In genomic region chr10:97842658-97843295, GRCh38 we compare ENCODE assay signal across 16 cellular contexts. TPM values are rescaled to one million over a fixed set of nuclear protein-coding genes. Genes with fewer than 3 reads are reported as not detected.
DNase-seq lines count a peak whose midpoint lies in the region; ATAC-seq and TF ChIP-seq lines count a peak whose summit lies in the region.
"Had no signal": no experiment of that assay in that cellular context is flagged by ENCODE, and none has a peak within 500 bp of the region (broad histone marks: within the 10 kb centered on the region; RNA-seq: fewer than 3 reads in every experiment).

No MANE protein-coding gene starts in this region.

- H3K36me3 Mint-ChIP-seq in MCF 10A (ENCODE audit: insufficient read depth, unreplicated experiment), result no peaks in the 10 kb centered on the region
- H3K36me3 Mint-ChIP-seq: neural progenitor cell had no signal

- H3K27me3 ChIP-seq in mammary epithelial cell (ENCODE audit: insufficient read depth, low read length) (no peaks in the 10 kb centered on the region), upper lobe of right lung (no peaks in the 10 kb centered on the region)

- H2AFZ ChIP-seq in mammary epithelial cell (ENCODE audit: low read depth, low read length), result no peak overlapping the region
- H2AFZ ChIP-seq: neural progenitor cell had no signal

- H3K27ac ChIP-seq in mammary epithelial cell (ENCODE audit: insufficient read depth, low read depth, low read length) (no peak overlapping the region), upper lobe of right lung (no peak overlapping the region)
- H3K27ac ChIP-seq: neural progenitor cell had no signal

- intact Hi-C loops in mammary epithelial cell (cut with micrococcal nuclease), result no loop called here
- intact Hi-C loops in MCF 10A (cut with micrococcal nuclease), result no loop called here
- intact Hi-C loops in upper lobe of right lung (cut with DNase I), result no loop called here

- no peaks in the 10 kb centered on the region for H3K27me3 Mint-ChIP-seq in MCF 10A (ENCODE audit: insufficient read depth, unreplicated experiment)
- H3K27me3 Mint-ChIP-seq: activated naive CD8-positive, alpha-beta T cell had no signal

- DNase-seq in mammary epithelial cell, result no peak
- no peak for DNase-seq in MCF 10A (ENCODE audit: unreplicated experiment)
- DNase-seq in NCI-H2029 treated with DMSO at 0.1 percent for 48 hours (lab: John Stamatoyannopoulos, UW), result peak; percentile 8
- DNase-seq in astrocyte of the hippocampus (ENCODE audit: low read depth, low spot score), result peak; percentile 19
- no peak for DNase-seq in upper lobe of right lung
- DNase-seq: activated CD4-positive, alpha-beta memory T cell treated with anti-CD3 and anti-CD28 coated beads, Interleukin-2, amount 10 ng/mL, durations not matched to agents 7 days and 5 days; activated T-cell treated with anti-CD3 and anti-CD28 coated beads, Interleukin-2, amount 50 U/mL, for 48 hours; midbrain; NCI-H1048 had no signal

- peaks cover 16% of the 10 kb centered on the region for H3K4me1 Mint-ChIP-seq in MCF 10A (ENCODE audit: insufficient read depth, unreplicated experiment)
- H3K4me1 Mint-ChIP-seq: neural progenitor cell had no signal

- no peak overlapping the region for H3K4me3 Mint-ChIP-seq in MCF 10A (ENCODE audit: unreplicated experiment)
- H3K4me3 Mint-ChIP-seq: activated CD4-positive, alpha-beta memory T cell treated with anti-CD3 and anti-CD28 coated beads, Interleukin-2, amount 10 ng/mL, durations not matched to agents 7 days and 5 days; activated naive CD8-positive, alpha-beta T cell; neural progenitor cell had no signal

- BruUV-seq in mammary epithelial cell (replicated peaks; lab: Mats Ljungman, UMichigan) (no TSS peak), MCF 10A (replicated peaks; lab: Mats Ljungman, UMichigan) (no TSS peak)

- WGBS in mammary epithelial cell (ENCODE audit: low coverage, missing lambda C conversion rate), result 0% methylated on average over 7 of the region's 7 CpGs

- H3K4me1 ChIP-seq in mammary epithelial cell (ENCODE audit: insufficient read depth, low read length) (peaks cover 19% of the 10 kb centered on the region), upper lobe of right lung (peaks cover 4% of the 10 kb centered on the region)
- H3K4me1 ChIP-seq: neural progenitor cell had no signal

- CTCF ChIA-PET in mammary epithelial cell (lab: Charles Lee; ENCODE audit: low non-redundant PET), result no interaction called here
- CTCF ChIA-PET in MCF 10A (lab: Yijun Ruan, JAX), result interaction anchor here (0.6 to 1.8 kb wide), 5 partner anchors 27 to 112 kb away, joined by 3 to 7 read pairs (median 4); no protein-coding TSS in a partner anchor

- dilution Hi-C loops in mammary epithelial cell (cut with HindIII; ENCODE audit: low sequenced_read_pairs), result no loop called here

- H3K9me3 Mint-ChIP-seq in MCF 10A (ENCODE audit: unreplicated experiment), result no peaks in the 10 kb centered on the region
- H3K9me3 Mint-ChIP-seq: activated CD4-positive, alpha-beta memory T cell treated with anti-CD3 and anti-CD28 coated beads, Interleukin-2, amount 10 ng/mL, durations not matched to agents 7 days and 5 days had no signal

- no peak overlapping the region for H3K9ac ChIP-seq in mammary epithelial cell (ENCODE audit: insufficient read depth, low read length)
- H3K9ac ChIP-seq: neural progenitor cell had no signal

- in situ Hi-C loops in mammary epithelial cell (cut with MboI; ENCODE audit: low sequenced_read_pairs in 2 of 2), result no loop called here

- TF ChIP-seq CTCF in mammary epithelial cell (conservative IDR thresholded peaks at IDR 0.05 in 1 of 2, IDR thresholded peaks at IDR 0.05 in 1 of 2; ENCODE audit: extremely low read depth in 1 of 2, insufficient read depth in 1 of 2, low read depth in 1 of 2, low read length in 2 of 2) (no peak), MCF 10A (IDR thresholded peaks at IDR 0.05; ENCODE audit: unreplicated experiment) (no peak), upper lobe of right lung (IDR thresholded peaks at IDR 0.05) (no peak)

- H3K36me3 ChIP-seq in mammary epithelial cell (ENCODE audit: insufficient read depth, low read length) (no peaks in the 10 kb centered on the region), upper lobe of right lung (no peaks in the 10 kb centered on the region)
- H3K36me3 ChIP-seq: neural progenitor cell had no signal

- H3K27ac Mint-ChIP-seq in MCF 10A (ENCODE audit: low read depth, unreplicated experiment), result no peak overlapping the region
- H3K27ac Mint-ChIP-seq: activated CD4-positive, alpha-beta memory T cell treated with anti-CD3 and anti-CD28 coated beads, Interleukin-2, amount 10 ng/mL, durations not matched to agents 7 days and 5 days; activated naive CD8-positive, alpha-beta T cell; neural progenitor cell had no signal

- ATAC-seq in upper lobe of right lung (peak; percentile 60), GM18858 (IDR thresholded peaks at IDR 0.05; ENCODE audit: unreplicated experiment) (no peak), HG03520 (IDR thresholded peaks at IDR 0.05; ENCODE audit: unreplicated experiment) (no peak), GM21381 (IDR thresholded peaks at IDR 0.05; ENCODE audit: unreplicated experiment) (no peak)
- ATAC-seq: HepG2 had no signal

- H3K4me2 ChIP-seq in mammary epithelial cell (ENCODE audit: insufficient read depth, low read depth, low read length), result peak overlapping the region; percentile 14
- H3K4me2 ChIP-seq: neural progenitor cell had no signal

- H3K79me2 ChIP-seq in mammary epithelial cell (ENCODE audit: insufficient read depth, low read length), result no peaks in the 10 kb centered on the region

- H4K20me1 ChIP-seq in mammary epithelial cell (ENCODE audit: insufficient read depth, low read length), result no peaks in the 10 kb centered on the region

- POLR2A ChIA-PET in MCF 10A (lab: Yijun Ruan, JAX), result interaction anchor here (0.7 kb wide), 1 partner anchor 508 kb away, joined by 3 read pairs; the partner anchor contains the start of gene FRAT2

- H3K4me3 ChIP-seq in mammary epithelial cell (replicated peaks in 1 of 3; ENCODE audit: insufficient read depth in 1 of 3, low read depth in 2 of 3, low read length in 3 of 3) (no peak overlapping the region), upper lobe of right lung (no peak overlapping the region)
- H3K4me3 ChIP-seq: neural progenitor cell had no signal

- H3K9me3 ChIP-seq in mammary epithelial cell (replicated peaks; ENCODE audit: insufficient read depth, low read length) (no peaks in the 10 kb centered on the region), upper lobe of right lung (no peaks in the 10 kb centered on the region)

RNA-seq across cellular contexts. Expression of gene GOLGA7B, which starts 6.9 kb away (rescaled TPM):
- total RNA-seq in mammary epithelial cell (1 to 10 TPM in 1 of 2 donors, under 1 TPM in 1; 0.50 to 3.1 TPM), MCF 10A (2022) (0.05 TPM in 1 of 2 replicates, not detected in the other), upper lobe of right lung (0.98 TPM)
- 1.6 TPM for polyA plus RNA-seq in mammary epithelial cell
- polyA minus RNA-seq in mammary epithelial cell, result 4.2 TPM
- total RNA-seq: HepG2 had no signal
- polyA plus RNA-seq: AG04450, HepG2 had no signal

Comparison
In these comparisons a context has a peak if more than half of its experiments do, and no peak if none do; other contexts are left out.
1. DNase-seq: peak in NCI-H2029 treated with DMSO at 0.1 percent for 48 hours (single experiment) and astrocyte of the hippocampus (single experiment); none in mammary epithelial cell (single experiment), MCF 10A (single experiment) and upper lobe of right lung (single experiment).